In genomic region chr9:23538604-23539003, GRCh38 we compare ENCODE assay signal across 22 cellular contexts.
"Had no signal": no experiment of that assay in that cellular context is flagged by ENCODE, and none has a peak within 500 bp of the region (broad histone marks: within the 10 kb centered on the region; RNA-seq: fewer than 3 reads in every experiment).

No MANE protein-coding gene starts in this region.

- H3K36me3 Mint-ChIP-seq: activated naive CD8-positive, alpha-beta T cell treated with anti-CD3 and anti-CD28 coated beads for 36 hours; naive thymus-derived CD8-positive, alpha-beta T cell had no signal

- H3K4me1 ChIP-seq: body of pancreas, colonic mucosa, prostate gland, suprapubic skin, transverse colon, vagina had no signal

- H3K9me3 Mint-ChIP-seq: activated naive CD8-positive, alpha-beta T cell treated with anti-CD3 and anti-CD28 coated beads for 36 hours had no signal

- ATAC-seq: body of pancreas; naive thymus-derived CD8-positive, alpha-beta T cell; stimulated activated naive CD8-positive, alpha-beta T cell treated with anti-CD3 and anti-CD28 coated beads, Interleukin-15, amount 100 ng/mL, for 72 hours had no signal

- H3K4me3 Mint-ChIP-seq: activated naive CD8-positive, alpha-beta T cell treated with anti-CD3 and anti-CD28 coated beads for 36 hours; central memory CD8-positive, alpha-beta T cell; stimulated activated naive CD8-positive, alpha-beta T cell treated with anti-CD3 and anti-CD28 coated beads, Interleukin-15, amount 100 ng/mL, for 72 hours had no signal

- DNase-seq: activated CD4-positive, alpha-beta T cell treated with anti-CD3 and anti-CD28 coated beads, Interleukin-2, amount 50 U/mL, for 4 hours; activated naive CD4-positive, alpha-beta T cell; activated naive CD8-positive, alpha-beta T cell treated with anti-CD3 and anti-CD28 coated beads for 36 hours; amniotic stem cell; body of pancreas; colonic mucosa; erythroblast; foreskin melanocyte; mesenchymal stem cell; naive thymus-derived CD8-positive, alpha-beta T cell; right cardiac atrium; stimulated activated CD4-positive, alpha-beta T cell treated with anti-CD3 and anti-CD28 coated beads, Interleukin-15, amount 100 ng/mL, for 24 hours; stimulated activated CD4-positive, alpha-beta T cell treated with anti-CD3 and anti-CD28 coated beads, Interleukin-2, amount 100 ng/mL, for 48 hours; stimulated activated naive CD8-positive, alpha-beta T cell treated with anti-CD3 and anti-CD28 coated beads, Interleukin-15, amount 100 ng/mL, for 72 hours; T-helper 2 cell; transverse colon had no signal

- H3K27me3 ChIP-seq: body of pancreas, colonic mucosa, suprapubic skin, transverse colon, vagina had no signal

- H3K36me3 ChIP-seq: colonic mucosa, prostate gland, suprapubic skin, transverse colon, vagina, WERI-Rb-1 had no signal

- H3K9me3 ChIP-seq: body of pancreas, colonic mucosa, prostate gland, suprapubic skin, transverse colon, vagina had no signal

- H3K27ac ChIP-seq: body of pancreas, colonic mucosa, prostate gland, skin epidermis, suprapubic skin, transverse colon, vagina, WERI-Rb-1 had no signal

- H3K27ac Mint-ChIP-seq: activated naive CD8-positive, alpha-beta T cell treated with anti-CD3 and anti-CD28 coated beads for 36 hours; naive thymus-derived CD8-positive, alpha-beta T cell; stimulated activated naive CD8-positive, alpha-beta T cell treated with anti-CD3 and anti-CD28 coated beads, Interleukin-15, amount 100 ng/mL, for 72 hours had no signal

- H3K4me3 ChIP-seq: body of pancreas, colonic mucosa, prostate gland, skin epidermis, vagina had no signal
